ENCODE assay signal across 1 cellular context in genomic region chr12:25387136-25388050, GRCh38.
TF ChIP-seq lines count a peak whose summit lies in the region.

No MANE protein-coding gene starts in this region.

TF ChIP-seq in GM23338, 12 proteins besides CTCF, POLR2A, EP300 and RAD21 (continued from another document):
- TF ChIP-seq ZNF462 (CRISPR knock-in tag; IDR thresholded peaks at IDR 0.05): no peak
- TF ChIP-seq CREB1 (CRISPR knock-in tag; IDR thresholded peaks at IDR 0.05; ENCODE audit: low read depth): no peak
- no peak for TF ChIP-seq EZH2 (IDR thresholded peaks at IDR 0.05; ENCODE audit: low read depth, unreplicated experiment)
- no peak for TF ChIP-seq REST (IDR thresholded peaks at IDR 0.05; ENCODE audit: unreplicated experiment)
